Comparison of ENCODE assay signal across 2 cellular contexts in the genomic region with DNA sequence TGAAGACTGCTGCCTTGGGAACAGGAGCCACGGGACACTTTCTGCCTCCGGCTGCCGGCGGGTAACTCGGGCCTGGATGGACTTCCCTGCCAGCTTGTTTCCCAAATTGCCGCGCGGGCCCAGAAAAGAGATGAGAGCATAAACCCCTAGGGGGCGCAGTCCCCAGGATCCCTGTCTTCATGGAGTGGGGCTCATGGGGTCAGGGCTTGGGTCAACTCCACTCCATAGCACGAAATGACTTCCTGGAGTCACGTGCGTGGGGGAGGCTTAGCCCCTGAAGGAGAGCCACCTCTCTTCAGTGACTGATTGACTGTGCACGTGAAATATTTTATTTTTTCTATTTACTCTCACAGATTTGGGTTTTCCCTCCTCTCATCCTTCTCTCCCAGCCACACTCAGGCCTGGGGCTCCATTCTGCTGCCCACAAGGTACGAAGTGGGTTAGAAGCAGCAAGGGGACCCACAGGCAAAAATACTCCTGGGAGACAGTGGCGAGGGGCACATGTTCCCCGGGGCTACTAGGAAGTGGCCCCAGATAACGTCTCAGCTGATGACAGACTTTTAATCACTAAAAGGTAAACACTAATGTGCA.
TF ChIP-seq lines count a peak whose summit lies in the region.

No MANE protein-coding gene starts in this region.

TF ChIP-seq in Ishikawa, 13 proteins besides CTCF, POLR2A, EP300 and RAD21 (continued from another document):
- TF ChIP-seq EGR1 (IDR thresholded peaks at IDR 0.05) (no peak), ZBTB7A (IDR thresholded peaks at IDR 0.05; ENCODE audit: low read depth) (no peak), NFIC (IDR thresholded peaks at IDR 0.05) (no peak), TEAD4 (IDR thresholded peaks at IDR 0.05) (no peak), MAX (IDR thresholded peaks at IDR 0.05) (no peak), YY1 (IDR thresholded peaks at IDR 0.05; ENCODE audit: low read depth) (no peak), CREB1 (IDR thresholded peaks at IDR 0.05; ENCODE audit: low read depth) (no peak), CEBPB (IDR thresholded peaks at IDR 0.05) (no peak), FOXM1 (IDR thresholded peaks at IDR 0.05; ENCODE audit: borderline replicate concordance, low read depth) (no peak)
- TF ChIP-seq, protein P1, sequence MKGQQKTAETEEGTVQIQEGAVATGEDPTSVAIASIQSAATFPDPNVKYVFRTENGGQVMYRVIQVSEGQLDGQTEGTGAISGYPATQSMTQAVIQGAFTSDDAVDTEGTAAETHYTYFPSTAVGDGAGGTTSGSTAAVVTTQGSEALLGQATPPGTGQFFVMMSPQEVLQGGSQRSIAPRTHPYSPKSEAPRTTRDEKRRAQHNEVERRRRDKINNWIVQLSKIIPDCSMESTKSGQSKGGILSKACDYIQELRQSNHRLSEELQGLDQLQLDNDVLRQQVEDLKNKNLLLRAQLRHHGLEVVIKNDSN (IDR thresholded peaks at IDR 0.05): no peak
- TF ChIP-seq, protein P2, sequence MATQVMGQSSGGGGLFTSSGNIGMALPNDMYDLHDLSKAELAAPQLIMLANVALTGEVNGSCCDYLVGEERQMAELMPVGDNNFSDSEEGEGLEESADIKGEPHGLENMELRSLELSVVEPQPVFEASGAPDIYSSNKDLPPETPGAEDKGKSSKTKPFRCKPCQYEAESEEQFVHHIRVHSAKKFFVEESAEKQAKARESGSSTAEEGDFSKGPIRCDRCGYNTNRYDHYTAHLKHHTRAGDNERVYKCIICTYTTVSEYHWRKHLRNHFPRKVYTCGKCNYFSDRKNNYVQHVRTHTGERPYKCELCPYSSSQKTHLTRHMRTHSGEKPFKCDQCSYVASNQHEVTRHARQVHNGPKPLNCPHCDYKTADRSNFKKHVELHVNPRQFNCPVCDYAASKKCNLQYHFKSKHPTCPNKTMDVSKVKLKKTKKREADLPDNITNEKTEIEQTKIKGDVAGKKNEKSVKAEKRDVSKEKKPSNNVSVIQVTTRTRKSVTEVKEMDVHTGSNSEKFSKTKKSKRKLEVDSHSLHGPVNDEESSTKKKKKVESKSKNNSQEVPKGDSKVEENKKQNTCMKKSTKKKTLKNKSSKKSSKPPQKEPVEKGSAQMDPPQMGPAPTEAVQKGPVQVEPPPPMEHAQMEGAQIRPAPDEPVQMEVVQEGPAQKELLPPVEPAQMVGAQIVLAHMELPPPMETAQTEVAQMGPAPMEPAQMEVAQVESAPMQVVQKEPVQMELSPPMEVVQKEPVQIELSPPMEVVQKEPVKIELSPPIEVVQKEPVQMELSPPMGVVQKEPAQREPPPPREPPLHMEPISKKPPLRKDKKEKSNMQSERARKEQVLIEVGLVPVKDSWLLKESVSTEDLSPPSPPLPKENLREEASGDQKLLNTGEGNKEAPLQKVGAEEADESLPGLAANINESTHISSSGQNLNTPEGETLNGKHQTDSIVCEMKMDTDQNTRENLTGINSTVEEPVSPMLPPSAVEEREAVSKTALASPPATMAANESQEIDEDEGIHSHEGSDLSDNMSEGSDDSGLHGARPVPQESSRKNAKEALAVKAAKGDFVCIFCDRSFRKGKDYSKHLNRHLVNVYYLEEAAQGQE (IDR thresholded peaks at IDR 0.05; ENCODE audit: low read depth): no peak

TF ChIP-seq in GM12878, 131 proteins besides CTCF, POLR2A, EP300 and RAD21 (continued from another document):
- peak in 1 of 2 experiments; percentile 54; a peak in 2 of 4 replicates for TF ChIP-seq BHLHE40 (IDR thresholded peaks at IDR 0.05; ENCODE audit: borderline replicate concordance in 1 of 2, low read depth in 2 of 2, low read length in 1 of 2)
- TF ChIP-seq IKZF1 (conservative IDR thresholded peaks at IDR 0.05): peak; percentile 33
- TF ChIP-seq PAX8 (IDR thresholded peaks at IDR 0.05): no peak
- TF ChIP-seq SIN3A (IDR thresholded peaks at IDR 0.05; ENCODE audit: low read depth, low read length): no peak
- 0 out of 2 replicates have a peak, but pooled peaks have one; percentile 29 for TF ChIP-seq EED (IDR thresholded peaks at IDR 0.05; ENCODE audit: low read depth)
